In genomic region chr1:154951901-154952657, GRCh38 we compare ENCODE assay signal across 11 cellular contexts. TPM values are rescaled to one million over a fixed set of nuclear protein-coding genes. Genes with fewer than 3 reads are reported as not detected.
DNase-seq lines count a peak whose midpoint lies in the region; ATAC-seq, FAIRE-seq and TF ChIP-seq lines count a peak whose summit lies in the region.
"Had no signal": no experiment of that assay in that cellular context is flagged by ENCODE, and none has a peak within 500 bp of the region (broad histone marks: within the 10 kb centered on the region; RNA-seq: fewer than 3 reads in every experiment).

No MANE protein-coding gene starts in this region.

- DNase-seq in GM13976 (ENCODE audit: low spot score) (peak; percentile 69), K562 (ENCODE audit: extremely low read depth in 1 of 4, low spot score in 3 of 4) (no peak), small intestine (peak; percentile 40), NCI-H226 (no peak), osteocyte (ENCODE audit: extremely low spot score, unreplicated experiment) (no peak)
- DNase-seq in activated CD4-positive, alpha-beta T cell treated with anti-CD3 and anti-CD28 coated beads for 48 hours: peak; percentile 70
- DNase-seq: DMS 273 treated with DMSO at 0.1 percent for 48 hours, NCI-H187 treated with DMSO at 0.1 percent for 48 hours, SW 1271 had no signal

- intact Hi-C loops in K562 (cut with micrococcal nuclease): no loop called here

- 0 out of 4 replicates have a peak overlapping the region, but pooled peaks of 1 of the 2 experiments have one; percentile 10 for H3K9ac ChIP-seq in K562 (ENCODE audit: insufficient read depth in 1 of 2, low read depth in 2 of 2, low read length in 2 of 2)

- ATAC-seq in K562 (peak; percentile 11; the same call in 2 of the 3 replicates), GM21717 (IDR thresholded peaks at IDR 0.05; ENCODE audit: unreplicated experiment) (no peak), GM21447 (IDR thresholded peaks at IDR 0.05; ENCODE audit: unreplicated experiment) (no peak)

- no TSS peak for BruUV-seq in K562 (replicated peaks; lab: Mats Ljungman, UMichigan)

- in situ Hi-C loops in GM13976 (cut with MboI; ENCODE audit: low sequenced_read_pairs, unreplicated experiment) (no loop called here), K562 (cut with MboI) (no loop called here)

- H3K79me2 ChIP-seq in K562 (ENCODE audit: control insufficient read depth, insufficient read depth, low read length): no peaks in the 10 kb centered on the region

- H3K4me2 ChIP-seq in K562 (ENCODE audit: insufficient read depth, low read length): no peak overlapping the region

- POLR2A ChIA-PET in K562 (lab: Yijun Ruan, JAX): interaction anchor here (0.6 to 1.8 kb wide), 9 partner anchors 8 to 283 kb away, joined by 3 to 7 read pairs (median 3); partner anchors contain the start of genes PYGO2 and SHC1

- TF ChIP-seq CTCF in GM13976 (IDR thresholded peaks at IDR 0.05; ENCODE audit: borderline replicate concordance, control extremely low read depth, extremely low read depth, insufficient read depth, missing control alignments) (no peak), K562 (IDR thresholded peaks at IDR 0.05 in 2 of 3, conservative IDR thresholded peaks at IDR 0.05 in 1 of 3; ENCODE audit: insufficient read depth in 2 of 3, low read depth in 1 of 3, low read length in 3 of 3) (no peak), osteocyte (IDR thresholded peaks at IDR 0.05) (no peak)

- no peak for FAIRE-seq in K562 (lab: Jason Lieb, UNC)
- FAIRE-seq in small intestine (lab: Jason Lieb, UNC): no peak

- TF ChIP-seq RAD21 in K562 (CRISPR knock-in tag; conservative IDR thresholded peaks at IDR 0.05 in 1 of 2, IDR thresholded peaks at IDR 0.05 in 1 of 2): no peak

- H3K4me3 ChIP-seq in K562: no peak overlapping the region
- no peak overlapping the region for H3K4me3 ChIP-seq in small intestine (ENCODE audit: low read depth in 1 of 2, low read length in 2 of 2)

- H3K27ac ChIP-seq in K562 (ENCODE audit: extremely low read depth, low read depth, low read length): no peak overlapping the region
- peak overlapping the region in 1 of 2 donors; percentile 59 for H3K27ac ChIP-seq in small intestine (ENCODE audit: low read depth in 1 of 2, low read length in 1 of 2)

- WGBS in K562 (ENCODE audit: insufficient coverage, low coverage, missing lambda C conversion rate): 45% methylated on average over 15 of the region's 15 CpGs
- WGBS in small intestine, 3 donors: 64 to 66% (median 64%) methylated on average over 15 of the region's 15 CpGs

- H3K27me3 Mint-ChIP-seq in osteocyte (ENCODE audit: unreplicated experiment): no peaks in the 10 kb centered on the region

- no peaks in the 10 kb centered on the region; the same call in 2 of the 3 replicates for H3K36me3 ChIP-seq in K562 (ENCODE audit: control insufficient read depth, insufficient read depth, low read length)
- H3K36me3 ChIP-seq in small intestine (ENCODE audit: control insufficient read depth in 2 of 2, insufficient read depth in 2 of 2, low read length in 2 of 2): peaks cover 0 to 8% of the 10 kb centered on the region in 2 donors

- TF ChIP-seq POLR2A in K562 (conservative IDR thresholded peaks at IDR 0.05): no peak

- CTCF ChIA-PET in K562 (lab: Yijun Ruan, JAX; ENCODE audit: low intra/inter-chr PET ratio): no interaction called here

- H2AFZ ChIP-seq in K562 (ENCODE audit: low read depth, low read length): no peak overlapping the region

- H3K4me1 ChIP-seq in K562 (replicated peaks in 1 of 2; ENCODE audit: control insufficient read depth in 2 of 2, insufficient read depth in 2 of 2, low read length in 2 of 2) (peaks cover 28 to 40% of the 10 kb centered on the region in 2 experiments), small intestine (ENCODE audit: control insufficient read depth in 2 of 2, insufficient read depth in 1 of 2, low read depth in 1 of 2, low read length in 1 of 2) (peaks cover 4 to 10% of the 10 kb centered on the region in 2 donors)

- peaks cover 40% of the 10 kb centered on the region for H3K4me1 Mint-ChIP-seq in osteocyte (ENCODE audit: unreplicated experiment)

- peaks cover 14% of the 10 kb centered on the region for H3K36me3 Mint-ChIP-seq in osteocyte (ENCODE audit: unreplicated experiment)

- H3K9me3 ChIP-seq in K562 (replicated peaks; ENCODE audit: control insufficient read depth, insufficient read depth, low read depth, low read length) (no peaks in the 10 kb centered on the region), small intestine (ENCODE audit: control insufficient read depth, low read depth) (no peaks in the 10 kb centered on the region)

- H3K27me3 ChIP-seq in K562 (ENCODE audit: control insufficient read depth in 2 of 2, insufficient read depth in 2 of 2, low read length in 2 of 2): no peaks in the 10 kb centered on the region
- H3K27me3 ChIP-seq in small intestine (ENCODE audit: control insufficient read depth in 2 of 2, insufficient read depth in 2 of 2, low read length in 2 of 2): no peaks in the 10 kb centered on the region

- no peak overlapping the region for H3K27ac Mint-ChIP-seq in osteocyte (ENCODE audit: unreplicated experiment)

- no peak overlapping the region for H3K4me3 Mint-ChIP-seq in osteocyte (ENCODE audit: unreplicated experiment)

- H4K20me1 ChIP-seq in K562 (replicated peaks; ENCODE audit: control insufficient read depth, insufficient read depth, low read length): no peaks in the 10 kb centered on the region

- no peaks in the 10 kb centered on the region for H3K9me1 ChIP-seq in K562 (ENCODE audit: control insufficient read depth, insufficient read depth, low read length)

- H3K9me3 Mint-ChIP-seq in osteocyte (ENCODE audit: unreplicated experiment): no peaks in the 10 kb centered on the region

- no peak for TF ChIP-seq EP300 in K562 (IDR thresholded peaks at IDR 0.05; ENCODE audit: low read length)

RNA-seq across cellular contexts. Expression of gene PBXIP1, which starts 3.8 kb away (rescaled TPM):
- 10.0 and 21.8 TPM in 2 replicates for total RNA-seq in K562 (2011; cell fraction: chromatin; rRNA removed; ENCODE audit: low replicate concordance)
- total RNA-seq in K562 (2011; cell fraction: nucleolus; rRNA removed): 12.2 and 13.8 TPM in 2 replicates
- total RNA-seq in K562 (2011; cell fraction: nucleoplasm; rRNA removed): 14.2 and 19.3 TPM in 2 replicates
- total RNA-seq in K562 (2014; rRNA removed): 8.2 and 10.2 TPM in 2 replicates
- 2.7 and 3.0 TPM in 2 replicates for total RNA-seq in K562 (2014; rRNA removed; fragmentation: Illumina TruSeq; extraction: Trizol)
- 4.9 and 5.1 TPM in 2 replicates for total RNA-seq in K562 (2015; rRNA removed; fragmentation: Illumina TruSeq; extraction: Trizol)
- 6.3 and 8.3 TPM in 2 replicates for total RNA-seq in K562 (2021)
- polyA plus RNA-seq in K562 (2011; rRNA removed): 6.9 and 7.9 TPM in 2 replicates
- 7.4 and 8.1 TPM in 2 replicates for polyA plus RNA-seq in K562 (2011; cell fraction: cytosol; rRNA removed)
- polyA plus RNA-seq in K562 (2011; cell fraction: nucleus; rRNA removed): 14.0 and 19.5 TPM in 2 replicates
- 8.3 and 23.2 TPM in 2 replicates for polyA plus RNA-seq in K562 (2012)
- 5.8 and 6.8 TPM in 2 replicates for polyA plus RNA-seq in K562 (2014; fragmentation: Illumina TruSeq; extraction: Trizol)
- under 1 TPM; 0.13 to 0.22 TPM for polyA plus RNA-seq in K562 (2014; fragmentation: Nextera tagmentation; extraction: Ambion mirVana)
- 8.0 TPM in 2 replicates for polyA plus RNA-seq in K562 (2014; rRNA removed)
- polyA minus RNA-seq in K562 (2011; rRNA and poly(A)+ RNA removed): 3.3 and 4.3 TPM in 2 replicates
- polyA minus RNA-seq in K562 (2011; cell fraction: cytosol; rRNA and poly(A)+ RNA removed): 4.0 and 9.3 TPM in 2 replicates
- polyA minus RNA-seq in K562 (2011; cell fraction: nucleus; rRNA and poly(A)+ RNA removed): 2.8 and 3.6 TPM in 2 replicates
- 10 to 100 TPM; 31.9 to 40.7 (median 34.9) TPM for polyA plus RNA-seq in small intestine
- 90.1 and 92.6 TPM in 2 replicates for total RNA-seq in osteocyte

RNA-seq across cellular contexts. Expression of gene PYGO2, which starts 9.5 kb away (rescaled TPM):
- 24.1 and 50.9 TPM in 2 replicates for total RNA-seq in K562 (2011; cell fraction: chromatin; rRNA removed; ENCODE audit: low replicate concordance)
- total RNA-seq in K562 (2011; cell fraction: nucleolus; rRNA removed): 40.4 and 41.1 TPM in 2 replicates
- total RNA-seq in K562 (2011; cell fraction: nucleoplasm; rRNA removed): 36.8 and 44.0 TPM in 2 replicates
- 18.2 and 28.9 TPM in 2 replicates for total RNA-seq in K562 (2014; rRNA removed)
- total RNA-seq in K562 (2014; rRNA removed; fragmentation: Illumina TruSeq; extraction: Trizol): 15.2 and 15.8 TPM in 2 replicates
- total RNA-seq in K562 (2015; rRNA removed; fragmentation: Illumina TruSeq; extraction: Trizol): 17.7 and 18.1 TPM in 2 replicates
- 36.2 and 36.7 TPM in 2 replicates for total RNA-seq in K562 (2021)
- polyA plus RNA-seq in K562 (2011; rRNA removed): 23.5 and 28.3 TPM in 2 replicates
- 26.2 and 37.5 TPM in 2 replicates for polyA plus RNA-seq in K562 (2011; cell fraction: cytosol; rRNA removed)
- polyA plus RNA-seq in K562 (2011; cell fraction: nucleus; rRNA removed): 43.0 and 57.2 TPM in 2 replicates
- polyA plus RNA-seq in K562 (2012): 25.4 and 27.4 TPM in 2 replicates
- polyA plus RNA-seq in K562 (2014; fragmentation: Illumina TruSeq; extraction: Trizol): 32.5 and 34.3 TPM in 2 replicates
- 1 to 10 TPM; 8.3 to 8.6 TPM for polyA plus RNA-seq in K562 (2014; fragmentation: Nextera tagmentation; extraction: Ambion mirVana)
- 24.6 and 28.1 TPM in 2 replicates for polyA plus RNA-seq in K562 (2014; rRNA removed)
- 14.7 and 16.1 TPM in 2 replicates for polyA minus RNA-seq in K562 (2011; rRNA and poly(A)+ RNA removed)
- polyA minus RNA-seq in K562 (2011; cell fraction: cytosol; rRNA and poly(A)+ RNA removed): 13.7 and 16.1 TPM in 2 replicates
- polyA minus RNA-seq in K562 (2011; cell fraction: nucleus; rRNA and poly(A)+ RNA removed): 13.5 and 15.3 TPM in 2 replicates
- 10 to 100 TPM; 22.1 to 27.5 (median 22.2) TPM for polyA plus RNA-seq in small intestine
- 29.2 and 30.4 TPM in 2 replicates for total RNA-seq in osteocyte

RNA-seq across cellular contexts. Expression of gene PMVK, which starts 15.6 kb away (rescaled TPM):
- 0.67 and 3.0 TPM in 2 replicates for total RNA-seq in K562 (2011; cell fraction: chromatin; rRNA removed; ENCODE audit: low replicate concordance)
- total RNA-seq in K562 (2011; cell fraction: nucleolus; rRNA removed): 3.2 and 5.5 TPM in 2 replicates
- 2.6 and 3.1 TPM in 2 replicates for total RNA-seq in K562 (2011; cell fraction: nucleoplasm; rRNA removed)
- total RNA-seq in K562 (2014; rRNA removed) (6.3 and 6.5 TPM in 2 replicates), K562 (2014; rRNA removed; fragmentation: Illumina TruSeq; extraction: Trizol) (4.7 and 6.0 TPM in 2 replicates), K562 (2015; rRNA removed; fragmentation: Illumina TruSeq; extraction: Trizol) (9.4 and 9.9 TPM in 2 replicates), K562 (2021) (11.8 and 14.1 TPM in 2 replicates), osteocyte (29.5 and 34.5 TPM in 2 replicates)
- polyA plus RNA-seq in K562 (2011; rRNA removed) (9.5 and 11.4 TPM in 2 replicates), K562 (2014; fragmentation: Illumina TruSeq; extraction: Trizol) (6.3 and 9.6 TPM in 2 replicates), K562 (2014; fragmentation: Nextera tagmentation; extraction: Ambion mirVana) (1 to 10 TPM; 1.1 to 3.8 TPM), K562 (2014; rRNA removed) (15.3 and 16.4 TPM in 2 replicates), small intestine (100 to 1,000 TPM in 1 of 3 donors, 10 to 100 TPM in 2; 59.5 to 120 (median 92.6) TPM)
- polyA plus RNA-seq in K562 (2011; cell fraction: cytosol; rRNA removed): 10.1 and 13.2 TPM in 2 replicates
- 3.5 and 5.5 TPM in 2 replicates for polyA plus RNA-seq in K562 (2011; cell fraction: nucleus; rRNA removed)
- polyA plus RNA-seq in K562 (2012): 23.3 and 24.8 TPM in 2 replicates
- 3.7 and 5.3 TPM in 2 replicates for polyA minus RNA-seq in K562 (2011; rRNA and poly(A)+ RNA removed)
- polyA minus RNA-seq in K562 (2011; cell fraction: cytosol; rRNA and poly(A)+ RNA removed): 5.9 and 6.6 TPM in 2 replicates
- polyA minus RNA-seq in K562 (2011; cell fraction: nucleus; rRNA and poly(A)+ RNA removed): 1.5 and 1.7 TPM in 2 replicates

RNA-seq across cellular contexts. Expression of gene SHC1, which starts 18.5 kb away (rescaled TPM):
- 85.7 and 174 TPM in 2 replicates for total RNA-seq in K562 (2011; cell fraction: chromatin; rRNA removed; ENCODE audit: low replicate concordance)
- 69.6 and 76.4 TPM in 2 replicates for total RNA-seq in K562 (2011; cell fraction: nucleolus; rRNA removed)
- 94.4 and 106 TPM in 2 replicates for total RNA-seq in K562 (2011; cell fraction: nucleoplasm; rRNA removed)
- total RNA-seq in K562 (2014; rRNA removed) (51.9 and 57.2 TPM in 2 replicates), K562 (2014; rRNA removed; fragmentation: Illumina TruSeq; extraction: Trizol) (34.1 and 35.4 TPM in 2 replicates), K562 (2015; rRNA removed; fragmentation: Illumina TruSeq; extraction: Trizol) (34.4 and 35.9 TPM in 2 replicates), K562 (2021) (66.4 and 68.4 TPM in 2 replicates), osteocyte (219 and 239 TPM in 2 replicates)
- polyA plus RNA-seq in K562 (2011; rRNA removed) (64.8 and 81.2 TPM in 2 replicates), K562 (2014; fragmentation: Illumina TruSeq; extraction: Trizol) (93.7 and 113 TPM in 2 replicates), K562 (2014; fragmentation: Nextera tagmentation; extraction: Ambion mirVana) (1 to 10 TPM; 4.1 to 5.4 TPM), K562 (2014; rRNA removed) (57.7 and 58.0 TPM in 2 replicates), small intestine (10 to 100 TPM; 59.7 to 84.8 (median 67.8) TPM)
- 63.5 and 90.8 TPM in 2 replicates for polyA plus RNA-seq in K562 (2011; cell fraction: cytosol; rRNA removed)
- polyA plus RNA-seq in K562 (2011; cell fraction: nucleus; rRNA removed): 143 and 200 TPM in 2 replicates
- polyA plus RNA-seq in K562 (2012): 57.8 and 71.5 TPM in 2 replicates
- 45.0 and 49.1 TPM in 2 replicates for polyA minus RNA-seq in K562 (2011; rRNA and poly(A)+ RNA removed)
- 30.6 and 37.4 TPM in 2 replicates for polyA minus RNA-seq in K562 (2011; cell fraction: cytosol; rRNA and poly(A)+ RNA removed)
- 22.3 and 27.7 TPM in 2 replicates for polyA minus RNA-seq in K562 (2011; cell fraction: nucleus; rRNA and poly(A)+ RNA removed)

RNA-seq across cellular contexts. Expression of gene CKS1B, which starts 22.4 kb away (rescaled TPM):
- total RNA-seq in K562 (2011; cell fraction: chromatin; rRNA removed; ENCODE audit: low replicate concordance): 61.9 and 74.9 TPM in 2 replicates
- total RNA-seq in K562 (2011; cell fraction: nucleolus; rRNA removed): 70.0 and 71.3 TPM in 2 replicates
- 120 and 182 TPM in 2 replicates for total RNA-seq in K562 (2011; cell fraction: nucleoplasm; rRNA removed)
- total RNA-seq in K562 (2014; rRNA removed): 215 and 262 TPM in 2 replicates
- total RNA-seq in K562 (2014; rRNA removed; fragmentation: Illumina TruSeq; extraction: Trizol): 364 and 410 TPM in 2 replicates
- total RNA-seq in K562 (2015; rRNA removed; fragmentation: Illumina TruSeq; extraction: Trizol): 269 and 292 TPM in 2 replicates
- total RNA-seq in K562 (2021): 256 and 270 TPM in 2 replicates
- polyA plus RNA-seq in K562 (2011; rRNA removed): 754 and 835 TPM in 2 replicates
- 831 and 1,136 TPM in 2 replicates for polyA plus RNA-seq in K562 (2011; cell fraction: cytosol; rRNA removed)
- 223 and 387 TPM in 2 replicates for polyA plus RNA-seq in K562 (2011; cell fraction: nucleus; rRNA removed)
- 544 and 581 TPM in 2 replicates for polyA plus RNA-seq in K562 (2012)
- polyA plus RNA-seq in K562 (2014; fragmentation: Illumina TruSeq; extraction: Trizol): 611 and 624 TPM in 2 replicates
- polyA plus RNA-seq in K562 (2014; fragmentation: Nextera tagmentation; extraction: Ambion mirVana): 1,000 to 10,000 TPM; 1,039 to 1,103 TPM
- 460 and 477 TPM in 2 replicates for polyA plus RNA-seq in K562 (2014; rRNA removed)
- 383 and 393 TPM in 2 replicates for polyA minus RNA-seq in K562 (2011; rRNA and poly(A)+ RNA removed)
- polyA minus RNA-seq in K562 (2011; cell fraction: cytosol; rRNA and poly(A)+ RNA removed): 80.9 and 85.6 TPM in 2 replicates
- 24.2 and 63.2 TPM in 2 replicates for polyA minus RNA-seq in K562 (2011; cell fraction: nucleus; rRNA and poly(A)+ RNA removed)
- polyA plus RNA-seq in small intestine: 100 to 1,000 TPM in 1 of 3 donors, 10 to 100 TPM in 2; 63.7 to 117 (median 81.3) TPM
- total RNA-seq in osteocyte: 38.5 and 39.6 TPM in 2 replicates

Comparison
In these comparisons a context has a peak if more than half of its experiments do, and no peak if none do; other contexts are left out.
1. DNase-seq: peak in GM13976 (single experiment), activated CD4-positive, alpha-beta T cell treated with anti-CD3 and anti-CD28 coated beads for 48 hours (single experiment) and small intestine (single experiment); none in K562 (0 of 4), NCI-H226 (single experiment) and osteocyte (single experiment).